In the genomic region with DNA sequence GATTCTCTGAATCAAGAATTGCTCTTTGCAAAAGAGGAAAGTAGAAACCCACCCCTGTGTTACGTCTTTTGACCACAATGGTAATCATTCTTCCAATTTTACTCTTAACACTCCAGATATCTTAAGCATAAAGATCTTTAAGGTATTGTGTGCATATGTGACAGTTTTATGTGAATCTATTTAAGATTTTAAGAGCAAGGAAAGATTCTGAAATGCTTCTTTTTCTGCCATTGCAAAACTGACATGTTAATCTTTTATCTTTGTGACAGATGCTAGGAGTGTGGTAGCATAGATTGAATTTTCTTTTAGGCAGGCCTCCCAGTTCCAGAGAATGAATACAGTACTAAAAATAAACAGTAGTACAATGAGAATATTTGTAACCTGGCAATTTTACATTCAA, we compare ENCODE assay signal across 29 cellular contexts.
"Had no signal": no experiment of that assay in that cellular context is flagged by ENCODE, and none has a peak within 500 bp of the region (broad histone marks: within the 10 kb centered on the region; RNA-seq: fewer than 3 reads in every experiment).

No MANE protein-coding gene starts in this region.

- H3K79me2 ChIP-seq: parathyroid adenoma had no signal

- H3K4me3 ChIP-seq: heart left ventricle, left ventricle myocardium inferior, lung, mucosa of descending colon, neural progenitor cell, psoas muscle, right atrium auricular region, right lobe of liver, skin epidermis, stomach, suprapubic skin, thoracic aorta, tibial artery, upper lobe of right lung had no signal

- H3K4me2 ChIP-seq: neural progenitor cell had no signal

- H3K9me3 ChIP-seq: mucosa of descending colon, neutrophil, psoas muscle, right lobe of liver, stomach, suprapubic skin, thoracic aorta, tibial artery, upper lobe of right lung had no signal

- H3K4me1 ChIP-seq: heart left ventricle, left ventricle myocardium inferior, neural progenitor cell, parathyroid adenoma, psoas muscle, right atrium auricular region, right lobe of liver, stomach, suprapubic skin, tibial artery, upper lobe of right lung had no signal

- H2AFZ ChIP-seq: neural progenitor cell, parathyroid adenoma had no signal

- H3K9ac ChIP-seq: neural progenitor cell, parathyroid adenoma had no signal

- DNase-seq: heart left ventricle; hypothalamus; immature natural killer cell; islet precursor cell; left ventricle myocardium inferior; mesendoderm; mucosa of descending colon; naive thymus-derived CD8-positive, alpha-beta T cell; occipital lobe; psoas muscle; right lobe of liver; stimulated activated CD4-positive, alpha-beta T cell treated with anti-CD3 and anti-CD28 coated beads, Interleukin-12 subunit alpha, Interleukin-12 subunit beta, amount 100 ng/mL, for 4 hours; stimulated activated CD4-positive, alpha-beta T cell treated with anti-CD3 and anti-CD28 coated beads, Interleukin-15, amount 100 ng/mL, for 24 hours; stimulated activated CD4-positive, alpha-beta T cell treated with anti-CD3 and anti-CD28 coated beads, Interleukin-2, amount 100 ng/mL, for 24 hours; stimulated activated CD4-positive, alpha-beta T cell treated with anti-CD3 and anti-CD28 coated beads, Interleukin-4, amount 100 ng/mL, for 1 hour; stimulated activated naive B cell treated with anti-CD40 and anti-IgM and Interleukin-4, amounts not matched to agents 10 μg/mL and 1 μg/mL and 100 μg/mL, for 72 hours; stimulated activated naive CD8-positive, alpha-beta T cell treated with anti-CD3 and anti-CD28 coated beads, Interleukin-15, Interleukin-2, amounts not matched to agents 100 U/mL and 50 U/mL, for 24 hours; stomach; tibial artery; trophoblast cell; upper lobe of right lung had no signal

- H3K27ac ChIP-seq: heart left ventricle, left ventricle myocardium inferior, neural progenitor cell, neutrophil, parathyroid adenoma, psoas muscle, right atrium auricular region, right lobe of liver, skin epidermis, stomach, suprapubic skin, thoracic aorta, tibial artery, upper lobe of right lung had no signal

- H3K27me3 ChIP-seq: heart left ventricle, neural progenitor cell, neutrophil, right atrium auricular region, right lobe of liver, stomach, suprapubic skin, tibial artery, upper lobe of right lung had no signal

- H3K36me3 ChIP-seq: heart left ventricle, left ventricle myocardium inferior, neural progenitor cell, neutrophil, right atrium auricular region, right lobe of liver, stomach, suprapubic skin, thoracic aorta, tibial artery, upper lobe of right lung had no signal
